In the genomic region with DNA sequence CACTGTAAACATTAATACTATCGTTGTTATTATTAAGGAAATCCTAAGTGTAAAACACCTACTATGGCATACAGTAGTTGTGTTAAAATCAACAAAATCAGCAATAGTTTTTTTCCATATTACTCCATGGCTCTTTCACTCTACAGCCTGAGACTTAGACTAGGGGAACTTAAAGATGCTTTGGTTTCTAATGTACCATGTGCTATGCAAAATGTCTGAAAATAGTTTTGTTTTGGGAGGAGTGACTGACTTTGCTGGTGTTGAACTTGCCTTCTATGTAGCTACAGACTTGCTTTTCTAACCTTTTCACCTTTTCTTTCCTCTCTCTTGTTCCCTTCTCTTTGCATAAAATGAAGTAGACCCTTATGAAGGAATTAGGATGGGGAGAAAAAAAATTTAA, we compare ENCODE assay signal across 19 cellular contexts.
DNase-seq lines count a peak whose midpoint lies in the region; ATAC-seq and TF ChIP-seq lines count a peak whose summit lies in the region.
"Had no signal": no experiment of that assay in that cellular context is flagged by ENCODE, and none has a peak within 500 bp of the region (broad histone marks: within the 10 kb centered on the region; RNA-seq: fewer than 3 reads in every experiment).

No MANE protein-coding gene starts in this region.

- H3K4me1 Mint-ChIP-seq in activated naive CD8-positive, alpha-beta T cell (ENCODE audit: low read depth), result peaks cover 25% of the 10 kb centered on the region
- H3K4me1 Mint-ChIP-seq in activated naive CD8-positive, alpha-beta T cell treated with anti-CD3 and anti-CD28 coated beads, Interleukin-2, amount 50 U/mL, for 24 hours, result peaks cover 17% of the 10 kb centered on the region
- peaks cover 27 to 28% (median 27%) of the 10 kb centered on the region in 3 donors for H3K4me1 Mint-ChIP-seq in naive B cell

- H2AFZ ChIP-seq in OCI-LY3 (ENCODE audit: low read depth, low read length), result no peak overlapping the region

- peak overlapping the region; percentile 62 for H3K27ac ChIP-seq in OCI-LY3 (ENCODE audit: low read length)
- H3K27ac ChIP-seq in stomach, result no peak overlapping the region

- no peak for ATAC-seq in activated naive CD8-positive, alpha-beta T cell treated with anti-CD3 and anti-CD28 coated beads, Interleukin-2, amount 50 U/mL, for 24 hours
- peak; percentile 45 for ATAC-seq in GM19463 (IDR thresholded peaks at IDR 0.05; ENCODE audit: unreplicated experiment)
- peak; percentile 71 to 72 for ATAC-seq in naive B cell (ENCODE audit: low read depth in 2 of 2)
- ATAC-seq: HepG2, Panc1, SK-N-SH treated with all-trans-retinoic acid at 6 μM for 48 hours had no signal

- 90 to 98% (median 94%) methylated on average over 1 of the region's 1 CpG for WGBS in stomach, 5 donors

- H3K27me3 ChIP-seq in OCI-LY3 (ENCODE audit: low read depth, low read length) (no peaks in the 10 kb centered on the region), stomach (no peaks in the 10 kb centered on the region), MG63 (no peaks in the 10 kb centered on the region)
- H3K27me3 ChIP-seq: BE2C had no signal

- H3K36me3 Mint-ChIP-seq in activated naive CD8-positive, alpha-beta T cell, result peaks cover 28% of the 10 kb centered on the region
- H3K36me3 Mint-ChIP-seq in activated naive CD8-positive, alpha-beta T cell treated with anti-CD3 and anti-CD28 coated beads, Interleukin-2, amount 50 U/mL, for 24 hours (ENCODE audit: low read depth), result peaks cover 87% of the 10 kb centered on the region
- peaks cover 18 to 41% of the 10 kb centered on the region in 2 donors for H3K36me3 Mint-ChIP-seq in naive B cell

- H3K4me3 ChIP-seq in OCI-LY3 (ENCODE audit: low read length) (peak overlapping the region; percentile 27; the same call in 1 of the 2 replicates), stomach (no peak overlapping the region), MG63 (no peak overlapping the region)

- no peak for TF ChIP-seq EP300 in stomach (IDR thresholded peaks at IDR 0.05)

- H3K36me3 ChIP-seq in OCI-LY3 (replicated peaks; ENCODE audit: low read depth, low read length) (peaks cover 60% of the 10 kb centered on the region), stomach (peaks cover 0 to 19% (median 3%) of the 10 kb centered on the region in 4 donors), MG63 (peaks cover 25% of the 10 kb centered on the region)
- H3K36me3 ChIP-seq: BE2C had no signal

- H3K79me2 ChIP-seq in OCI-LY3 (ENCODE audit: low read length), result no peaks in the 10 kb centered on the region

- H3K9ac ChIP-seq in OCI-LY3 (ENCODE audit: low read length), result no peak overlapping the region

- H3K4me2 ChIP-seq in OCI-LY3 (ENCODE audit: low read length), result peak overlapping the region; percentile 64

- H3K9me3 ChIP-seq in OCI-LY3 (ENCODE audit: insufficient read depth, low read length) (no peaks in the 10 kb centered on the region), stomach (no peaks in the 10 kb centered on the region), MG63 (no peaks in the 10 kb centered on the region; the same call in 1 of the 2 replicates)
- H3K9me3 ChIP-seq: BE2C had no signal

- no peak for DNase-seq in activated naive CD8-positive, alpha-beta T cell treated with anti-CD3 and anti-CD28 coated beads, Interleukin-2, amount 50 U/mL, for 24 hours
- DNase-seq in naive B cell (no peak), stomach (no peak), MG63 (no peak), cerebellar nuclear complex (lab: John Stamatoyannopoulos, UW) (no peak)
- DNase-seq: BE2C, DMS 273 treated with DMSO at 0.1 percent for 48 hours, MM.1S, NCI-H1105, NCI-H187 treated with DMSO at 0.1 percent for 48 hours, NCI-H2171, NCI-H774, SHP77 had no signal

- no peak for TF ChIP-seq POLR2A in stomach (IDR thresholded peaks at IDR 0.05)

- peaks cover 4% of the 10 kb centered on the region for H3K9me3 Mint-ChIP-seq in activated naive CD8-positive, alpha-beta T cell (ENCODE audit: low read depth)
- H3K9me3 Mint-ChIP-seq in activated naive CD8-positive, alpha-beta T cell treated with anti-CD3 and anti-CD28 coated beads, Interleukin-2, amount 50 U/mL, for 24 hours, result peaks cover 13% of the 10 kb centered on the region
- peaks cover 0 to 5% (median 0%) of the 10 kb centered on the region in 7 donors for H3K9me3 Mint-ChIP-seq in naive B cell

- peak overlapping the region; percentile 23 for H3K27ac Mint-ChIP-seq in activated naive CD8-positive, alpha-beta T cell
- H3K27ac Mint-ChIP-seq in activated naive CD8-positive, alpha-beta T cell treated with anti-CD3 and anti-CD28 coated beads, Interleukin-2, amount 50 U/mL, for 24 hours, result no peak overlapping the region
- peak overlapping the region; percentile 35 to 80 (median 57) for H3K27ac Mint-ChIP-seq in naive B cell

- intact Hi-C loops in stomach (cut with DNase I; ENCODE audit: low total_unique reads), result no loop called here

- TF ChIP-seq CTCF in OCI-LY3 (IDR thresholded peaks at IDR 0.05; ENCODE audit: low read depth, low read length) (no peak), stomach (IDR thresholded peaks at IDR 0.05) (no peak)

- H3K4me1 ChIP-seq in OCI-LY3 (ENCODE audit: low read length), result peaks cover 26% of the 10 kb centered on the region
- no peaks in the 10 kb centered on the region for H3K4me1 ChIP-seq in stomach
- H3K4me1 ChIP-seq: BE2C had no signal

- no peaks in the 10 kb centered on the region for H4K20me1 ChIP-seq in OCI-LY3 (ENCODE audit: insufficient read depth, low read length)

- H3K27me3 Mint-ChIP-seq in activated naive CD8-positive, alpha-beta T cell, result no peaks in the 10 kb centered on the region
- no peaks in the 10 kb centered on the region for H3K27me3 Mint-ChIP-seq in activated naive CD8-positive, alpha-beta T cell treated with anti-CD3 and anti-CD28 coated beads, Interleukin-2, amount 50 U/mL, for 24 hours
- H3K27me3 Mint-ChIP-seq in naive B cell, result no peaks in the 10 kb centered on the region

- H3K4me3 Mint-ChIP-seq in activated naive CD8-positive, alpha-beta T cell, result no peak overlapping the region
- H3K4me3 Mint-ChIP-seq in activated naive CD8-positive, alpha-beta T cell treated with anti-CD3 and anti-CD28 coated beads, Interleukin-2, amount 50 U/mL, for 24 hours, result no peak overlapping the region
- H3K4me3 Mint-ChIP-seq in naive B cell, result peak overlapping the region in 4 of 8 donors; percentile 36 to 54 (median 41)
